Comparison of ENCODE assay signal across 19 cellular contexts in the genomic region with DNA sequence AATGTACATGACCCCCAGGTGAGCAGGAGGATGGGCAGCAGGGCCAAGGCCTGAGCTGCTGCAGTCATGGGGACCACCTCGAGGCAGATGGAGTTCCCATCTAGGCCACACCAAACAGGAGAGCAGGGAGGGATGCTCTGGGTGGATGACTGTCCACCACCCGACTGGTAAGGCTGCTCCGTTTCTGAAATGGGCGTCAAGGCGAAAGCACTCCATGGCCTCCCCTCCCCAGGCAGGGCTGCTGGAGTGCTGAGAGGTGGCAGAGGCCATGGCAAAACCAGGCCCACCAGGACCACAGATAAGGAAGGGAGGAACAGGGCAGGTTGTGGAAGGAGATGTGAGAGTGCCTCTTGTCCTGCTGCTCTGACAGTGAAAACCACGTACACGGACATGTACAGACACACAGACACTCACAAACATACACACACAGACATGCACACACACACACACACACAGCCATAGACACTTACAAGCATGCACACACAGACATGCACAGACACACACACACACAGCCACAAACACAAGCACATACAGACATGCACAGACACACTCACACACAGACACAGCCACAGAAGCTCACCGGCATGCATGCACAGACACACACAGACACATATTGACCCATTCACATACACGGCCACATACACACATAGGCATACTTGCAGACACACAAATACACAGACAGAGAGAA.
A peak's percentile ranks its signal among the peaks of the same experiment; 100 is the strongest.
DNase-seq lines count a peak whose midpoint lies in the region; ATAC-seq, FAIRE-seq and TF ChIP-seq lines count a peak whose summit lies in the region.
"Had no signal": no experiment of that assay in that cellular context is flagged by ENCODE, and none has a peak within 500 bp of the region (broad histone marks: within the 10 kb centered on the region; RNA-seq: fewer than 3 reads in every experiment).

No MANE protein-coding gene starts in this region.

- H3K36me3 Mint-ChIP-seq in T-helper 17 cell (ENCODE audit: low read depth), result peaks cover 11% of the 10 kb centered on the region
- H3K36me3 Mint-ChIP-seq: activated CD4-positive, alpha-beta memory T cell treated with anti-CD3 and anti-CD28 coated beads for 36 hours; CD4-positive, CD25-positive, alpha-beta regulatory T cell had no signal

- TF ChIP-seq CTCF in hepatocyte (IDR thresholded peaks at IDR 0.05; ENCODE audit: poor library complexity) (no peak), psoas muscle (IDR thresholded peaks at IDR 0.05) (no peak)

- WGBS in hepatocyte (ENCODE audit: low lambda C conversion rate, missing lambda C conversion rate), result 93% methylated on average over 9 of the region's 9 CpGs
- WGBS in psoas muscle, 3 donors, result 80 to 91% (median 86%) methylated on average over 9 of the region's 9 CpGs

- no peak for TF ChIP-seq POLR2A in GM12891 (IDR thresholded peaks at IDR 0.05; ENCODE audit: low read depth, low read length)

- H3K36me3 ChIP-seq in hepatocyte (replicated peaks; ENCODE audit: insufficient read depth, low read depth) (no peaks in the 10 kb centered on the region), psoas muscle (ENCODE audit: insufficient read depth in 1 of 2, low read depth in 1 of 2) (no peaks in the 10 kb centered on the region)

- H3K4me1 Mint-ChIP-seq in T-helper 17 cell, result peaks cover 38% of the 10 kb centered on the region

- no peaks in the 10 kb centered on the region for H4K20me1 ChIP-seq in hepatocyte (ENCODE audit: insufficient read depth, poor library complexity, severe bottlenecking)

- no peaks in the 10 kb centered on the region for H3K27me3 ChIP-seq in hepatocyte
- H3K27me3 ChIP-seq in psoas muscle (ENCODE audit: insufficient read depth in 3 of 3, low read length in 2 of 3), result no peaks in the 10 kb centered on the region

- H2AFZ ChIP-seq in hepatocyte, result no peak overlapping the region

- ATAC-seq in T-helper 17 cell (no peak), psoas muscle (no peak), GM18907 (IDR thresholded peaks at IDR 0.05; ENCODE audit: unreplicated experiment) (no peak), left lobe of liver (no peak)
- ATAC-seq: stimulated activated naive CD8-positive, alpha-beta T cell treated with anti-CD3 and anti-CD28 coated beads, Interleukin-15, amount 100 ng/mL, for 72 hours had no signal

- no peak overlapping the region for H3K4me3 Mint-ChIP-seq in T-helper 17 cell
- H3K4me3 Mint-ChIP-seq: activated B cell treated with CpG ODN at 0.5 μM for 24 hours; activated CD4-positive, alpha-beta memory T cell treated with anti-CD3 and anti-CD28 coated beads for 36 hours; CD4-positive, CD25-positive, alpha-beta regulatory T cell; stimulated activated naive CD8-positive, alpha-beta T cell treated with anti-CD3 and anti-CD28 coated beads, Interleukin-15, amount 100 ng/mL, for 72 hours had no signal

- DNase-seq in GM12891 (ENCODE audit: insufficient read length, low spot score), result no peak
- no peak for DNase-seq in T-helper 17 cell
- DNase-seq in hepatocyte (ENCODE audit: low spot score), result no peak
- no peak for DNase-seq in psoas muscle
- no peak for DNase-seq in NK-92 (lab: John Stamatoyannopoulos, UW; ENCODE audit: unreplicated experiment)
- no peak for DNase-seq in left lobe of liver (ENCODE audit: low spot score)
- no peak for DNase-seq in cardiac septum (ENCODE audit: low spot score)
- DNase-seq: activated B cell treated with CpG ODN at 0.5 μM for 24 hours; activated CD4-positive, alpha-beta memory T cell treated with anti-CD3 and anti-CD28 coated beads for 36 hours; activated naive CD4-positive, alpha-beta T cell treated with Interleukin-2 at 50 U/mL for 16 hours; CD4-positive, CD25-positive, alpha-beta regulatory T cell; KG1; NCI-H2107; OCI-M1; stimulated activated CD4-positive, alpha-beta T cell treated with anti-CD3 and anti-CD28 coated beads, Interleukin-2, amount 100 ng/mL, for 48 hours; stimulated activated naive CD8-positive, alpha-beta T cell treated with anti-CD3 and anti-CD28 coated beads, Interleukin-15, amount 100 ng/mL, for 72 hours had no signal

- no peaks in the 10 kb centered on the region for H3K9me2 ChIP-seq in hepatocyte (replicated peaks; ENCODE audit: insufficient read depth)

- H3K27ac Mint-ChIP-seq in T-helper 17 cell, result peak overlapping the region; percentile 53
- H3K27ac Mint-ChIP-seq: activated B cell treated with CpG ODN at 0.5 μM for 24 hours; activated CD4-positive, alpha-beta memory T cell treated with anti-CD3 and anti-CD28 coated beads for 36 hours; stimulated activated naive CD8-positive, alpha-beta T cell treated with anti-CD3 and anti-CD28 coated beads, Interleukin-15, amount 100 ng/mL, for 72 hours had no signal

- H3K4me2 ChIP-seq in hepatocyte, result no peak overlapping the region

- H3K4me1 ChIP-seq in hepatocyte (ENCODE audit: insufficient read depth) (peaks cover 35% of the 10 kb centered on the region), psoas muscle (peaks cover 44% of the 10 kb centered on the region)

- H3K4me3 ChIP-seq in hepatocyte, result no peak overlapping the region
- H3K4me3 ChIP-seq in psoas muscle, result no peak overlapping the region

- FAIRE-seq in GM12891 (lab: Jason Lieb, UNC), result peak; percentile 86
- FAIRE-seq: GM12892, islet of Langerhans had no signal

- H3K27me3 Mint-ChIP-seq in T-helper 17 cell, result peaks cover 40% of the 10 kb centered on the region
- H3K27me3 Mint-ChIP-seq: activated CD4-positive, alpha-beta memory T cell treated with anti-CD3 and anti-CD28 coated beads for 36 hours; stimulated activated naive CD8-positive, alpha-beta T cell treated with anti-CD3 and anti-CD28 coated beads, Interleukin-15, amount 100 ng/mL, for 72 hours had no signal

- intact Hi-C loops in psoas muscle (cut with DNase I), result loop anchor here in 1 of 2 donors (5.0 to 10.0 kb wide), 2 partner anchors 65 to 103 kb away; a partner anchor contains a TSS
- intact Hi-C loops in cardiac septum (cut with DNase I), result no loop called here

- peaks cover 19% of the 10 kb centered on the region for H3K79me2 ChIP-seq in hepatocyte

- H3K9me3 ChIP-seq in T-helper 17 cell (ENCODE audit: control insufficient read depth, low read length, poor library complexity, severe bottlenecking) (no peaks in the 10 kb centered on the region), hepatocyte (ENCODE audit: low read depth) (no peaks in the 10 kb centered on the region), psoas muscle (no peaks in the 10 kb centered on the region)

- H3K27ac ChIP-seq in hepatocyte (peak overlapping the region; percentile 26), psoas muscle (peak overlapping the region; percentile 31)

TF ChIP-seq in GM12891, 5 proteins besides CTCF, POLR2A, EP300 and RAD21:
- no peak for TF ChIP-seq POLR2AphosphoS5 (IDR thresholded peaks at IDR 0.05; ENCODE audit: low read depth, low read length)
- TF ChIP-seq POU2F2 (IDR thresholded peaks at IDR 0.05; ENCODE audit: low read depth, low read length), result no peak
- no peak for TF ChIP-seq SPI1 (IDR thresholded peaks at IDR 0.05; ENCODE audit: low read depth, low read length)
- TF ChIP-seq TAF1 (IDR thresholded peaks at IDR 0.05; ENCODE audit: low read depth, low read length), result no peak
